ENCODE assay signal across 8 cellular contexts in the genomic region with DNA sequence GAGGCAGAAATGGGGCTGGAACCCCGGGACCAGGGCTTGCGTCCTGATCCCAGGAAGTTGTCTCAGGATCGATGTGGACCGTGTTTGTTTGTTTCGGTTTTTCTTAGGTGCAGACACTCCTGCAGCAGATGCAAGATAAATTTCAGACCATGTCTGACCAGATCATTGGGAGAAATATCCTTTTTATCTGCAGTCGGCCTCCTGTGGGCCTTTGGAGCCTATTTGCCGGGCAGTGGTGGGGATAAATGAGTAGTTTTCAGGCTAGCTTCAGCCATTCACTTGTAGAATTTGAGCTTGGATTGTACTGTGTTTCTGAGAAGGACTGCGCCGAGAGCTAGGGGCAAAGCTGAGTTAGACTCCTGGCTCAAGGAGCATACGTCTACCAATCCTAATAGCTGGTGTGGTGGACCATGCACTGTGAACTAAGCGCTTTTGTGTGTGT. TPM values are rescaled to one million over a fixed set of nuclear protein-coding genes. Genes with fewer than 3 reads are reported as not detected.
A peak's percentile ranks its signal among the peaks of the same experiment; 100 is the strongest.
DNase-seq lines count a peak whose midpoint lies in the region; FAIRE-seq and TF ChIP-seq lines count a peak whose summit lies in the region.

No MANE protein-coding gene starts in this region.

- peak overlapping the region; percentile 77 to 90 for H3K9ac ChIP-seq in kidney (ENCODE audit: low read length in 2 of 2)

- intact Hi-C loops in kidney (cut with DNase I), result no loop called here

- H3K36me3 ChIP-seq in kidney (ENCODE audit: control insufficient read depth in 1 of 2, insufficient read depth in 2 of 2, low read length in 2 of 2), result peaks cover 2 to 14% of the 10 kb centered on the region in 2 donors

- no peak for TF ChIP-seq CTCF in kidney (IDR thresholded peaks at IDR 0.05; ENCODE audit: borderline replicate concordance, extremely low read depth, insufficient read depth)

- no peak for DNase-seq in T-helper 2 cell treated with Interferon-gamma antibody and Interleukin-4, amounts not matched to agents 5 μg/mL and 100 μg/mL, for 36 hours (ENCODE audit: low spot score)
- DNase-seq in T-helper 2 cell (no peak), kidney (no peak), superior temporal gyrus (ENCODE audit: extremely low spot score) (peak; percentile 33), AML-193 (lab: John Stamatoyannopoulos, UW) (no peak), KBM-7 (no peak)
- DNase-seq in activated naive CD8-positive, alpha-beta T cell treated with anti-CD3 and anti-CD28 coated beads for 36 hours, result no peak
- DNase-seq in effector CD8-positive, alpha-beta T cell (lab: John Stamatoyannopoulos, UW), result no peak

- H3K9me3 ChIP-seq in kidney (ENCODE audit: control insufficient read depth in 1 of 2, low read length in 2 of 2), result no peaks in the 10 kb centered on the region

- no peak for FAIRE-seq in kidney (lab: Jason Lieb, UNC)

- peaks cover 39% of the 10 kb centered on the region for H3K36me3 Mint-ChIP-seq in T-helper 2 cell treated with Interferon-gamma antibody and Interleukin-4, amounts not matched to agents 5 μg/mL and 100 μg/mL, for 36 hours (ENCODE audit: low read depth)
- peaks cover 29% of the 10 kb centered on the region for H3K36me3 Mint-ChIP-seq in activated naive CD8-positive, alpha-beta T cell treated with anti-CD3 and anti-CD28 coated beads for 36 hours

- H3K4me1 Mint-ChIP-seq in T-helper 2 cell treated with Interferon-gamma antibody and Interleukin-4, amounts not matched to agents 5 μg/mL and 100 μg/mL, for 36 hours (ENCODE audit: low read depth), result peaks cover 29% of the 10 kb centered on the region
- peaks cover 25% of the 10 kb centered on the region for H3K4me1 Mint-ChIP-seq in activated naive CD8-positive, alpha-beta T cell treated with anti-CD3 and anti-CD28 coated beads for 36 hours

- H3K27ac ChIP-seq in kidney (ENCODE audit: low read depth in 2 of 2, low read length in 2 of 2), result no peak overlapping the region

- peak overlapping the region; percentile 84 to 86 for H3K4me3 ChIP-seq in kidney (ENCODE audit: low read length in 2 of 2)

- peak overlapping the region; percentile 98 for H3K4me3 Mint-ChIP-seq in T-helper 2 cell treated with Interferon-gamma antibody and Interleukin-4, amounts not matched to agents 5 μg/mL and 100 μg/mL, for 36 hours
- H3K4me3 Mint-ChIP-seq in activated naive CD8-positive, alpha-beta T cell treated with anti-CD3 and anti-CD28 coated beads for 36 hours, result peak overlapping the region; percentile 99

- H3K4me1 ChIP-seq in kidney (ENCODE audit: control insufficient read depth in 1 of 2, insufficient read depth in 1 of 2, low read depth in 1 of 2, low read length in 2 of 2), result peaks cover 4 to 5% of the 10 kb centered on the region in 2 donors

- H3K9me3 Mint-ChIP-seq in T-helper 2 cell treated with Interferon-gamma antibody and Interleukin-4, amounts not matched to agents 5 μg/mL and 100 μg/mL, for 36 hours, result no peaks in the 10 kb centered on the region
- peaks cover 2% of the 10 kb centered on the region for H3K9me3 Mint-ChIP-seq in activated naive CD8-positive, alpha-beta T cell treated with anti-CD3 and anti-CD28 coated beads for 36 hours

- peaks cover 5% of the 10 kb centered on the region for H3K27me3 Mint-ChIP-seq in T-helper 2 cell treated with Interferon-gamma antibody and Interleukin-4, amounts not matched to agents 5 μg/mL and 100 μg/mL, for 36 hours (ENCODE audit: low read depth)
- H3K27me3 Mint-ChIP-seq in activated naive CD8-positive, alpha-beta T cell treated with anti-CD3 and anti-CD28 coated beads for 36 hours, result no peaks in the 10 kb centered on the region

- in situ Hi-C loops in KBM-7 (cut with MboI; ENCODE audit: low pct_unique_long_range_greater_than_20kb, low sequenced_read_pairs), result no loop called here

- peak overlapping the region; percentile 92 for H3K27ac Mint-ChIP-seq in T-helper 2 cell treated with Interferon-gamma antibody and Interleukin-4, amounts not matched to agents 5 μg/mL and 100 μg/mL, for 36 hours
- peak overlapping the region; percentile 93 for H3K27ac Mint-ChIP-seq in activated naive CD8-positive, alpha-beta T cell treated with anti-CD3 and anti-CD28 coated beads for 36 hours

RNA-seq across cellular contexts. Expression of gene HSBP1, which starts 0.8 kb away (rescaled TPM):
- total RNA-seq in activated naive CD8-positive, alpha-beta T cell treated with anti-CD3 and anti-CD28 coated beads for 36 hours, result 10 to 100 TPM; 70.6 to 82.0 TPM
- 110 TPM for total RNA-seq in kidney
- 192 TPM for polyA plus RNA-seq in kidney (ENCODE audit: insufficient read depth, low read depth, low replicate concordance)
